In genomic region chr2:35582637-35583036, GRCh38 we compare ENCODE assay signal across 9 cellular contexts.
"Had no signal": no experiment of that assay in that cellular context is flagged by ENCODE, and none has a peak within 500 bp of the region (broad histone marks: within the 10 kb centered on the region; RNA-seq: fewer than 3 reads in every experiment).

No MANE protein-coding gene starts in this region.

- ATAC-seq: GM23338 had no signal

- H3K4me3 Mint-ChIP-seq: GM23338, H9 had no signal

- FAIRE-seq: H1, H54, HTR-8/SVneo had no signal

- H3K4me1 Mint-ChIP-seq: GM23338 had no signal

- H3K27ac Mint-ChIP-seq: GM23338, H9 had no signal

- H3K4me3 ChIP-seq: GM23338 had no signal

- DNase-seq: H9, HCEC 1CT, Karpas-422, KBM-7 had no signal

- H3K4me2 ChIP-seq: GM23338, KMS-11 had no signal

- H2AFZ ChIP-seq: GM23338 had no signal

- H3K9ac ChIP-seq: KMS-11 had no signal

- H3K27ac ChIP-seq: KMS-11 had no signal
